26 cellular contexts compared by ENCODE assay signal in the genomic region with DNA sequence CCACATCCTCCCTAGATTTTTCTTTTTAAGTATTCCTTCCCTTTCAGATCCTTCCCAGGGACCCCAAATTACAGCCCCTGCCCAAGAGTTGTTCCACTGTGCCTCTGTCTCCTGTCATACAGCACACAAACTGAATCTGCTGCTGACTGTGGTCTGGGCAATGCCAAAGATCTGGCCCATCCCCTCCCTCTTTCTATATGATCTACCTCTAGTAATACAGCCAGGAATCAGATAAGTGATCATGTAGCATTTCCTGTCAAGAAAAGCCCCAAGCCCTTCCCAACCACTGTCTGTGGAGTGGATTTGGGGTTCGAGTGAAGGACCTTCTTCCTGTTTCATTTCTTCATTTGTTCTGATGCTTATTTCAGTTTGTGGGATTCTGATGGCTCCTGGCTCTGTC. TPM values are rescaled to one million over a fixed set of nuclear protein-coding genes. Genes with fewer than 3 reads are reported as not detected.
"Had no signal": no experiment of that assay in that cellular context is flagged by ENCODE, and none has a peak within 500 bp of the region (broad histone marks: within the 10 kb centered on the region; RNA-seq: fewer than 3 reads in every experiment).

No MANE protein-coding gene starts in this region.

- H3K27me3 ChIP-seq: body of pancreas, dorsolateral prefrontal cortex, ovary, sigmoid colon, testis, upper lobe of left lung had no signal

- H3K36me3 ChIP-seq: left ventricle myocardium inferior, ovary, sigmoid colon, upper lobe of left lung had no signal

- FAIRE-seq: colon, kidney, TTC549 had no signal

- H3K9me3 ChIP-seq: body of pancreas, left ventricle myocardium inferior, mucosa of descending colon, ovary, sigmoid colon, testis, upper lobe of left lung had no signal

- H3K9me3 Mint-ChIP-seq: activated T-helper 1 cell treated with anti-CD3 and anti-CD28 coated beads, Interleukin-12 subunit alpha, Interleukin-12 subunit beta, Interleukin-2, Interleukin-4 antibody, amounts not matched to agents 30 ng/mL and 10 ng/mL and 1 ng/mL, durations not matched to agents 14 hours and 24 hours and 36 hours; endodermal cell; memory B cell; naive B cell; stimulated activated memory B cell treated with anti-CD40 and anti-IgM and Interleukin-4, amounts not matched to agents 10 μg/mL and 1 μg/mL and 100 μg/mL, for 72 hours had no signal

- H3K4me3 ChIP-seq: body of pancreas, dorsolateral prefrontal cortex, left ventricle myocardium inferior, mucosa of descending colon, ovary, sigmoid colon, testis, upper lobe of left lung had no signal

- H3K36me3 Mint-ChIP-seq: memory B cell; naive B cell; stimulated activated memory B cell treated with anti-CD40 and anti-IgM and Interleukin-4, amounts not matched to agents 10 μg/mL and 1 μg/mL and 100 μg/mL, for 72 hours had no signal

- H3K27me3 Mint-ChIP-seq: activated naive CD8-positive, alpha-beta T cell had no signal

- H3K4me3 Mint-ChIP-seq: activated naive CD8-positive, alpha-beta T cell; activated T-helper 1 cell treated with anti-CD3 and anti-CD28 coated beads, Interleukin-12 subunit alpha, Interleukin-12 subunit beta, Interleukin-2, Interleukin-4 antibody, amounts not matched to agents 30 ng/mL and 10 ng/mL and 1 ng/mL, durations not matched to agents 14 hours and 24 hours and 36 hours; endodermal cell; memory B cell; naive B cell; stimulated activated memory B cell treated with anti-CD40 and anti-IgM and Interleukin-4, amounts not matched to agents 10 μg/mL and 1 μg/mL and 100 μg/mL, for 72 hours had no signal

- H3K27ac ChIP-seq: body of pancreas, left ventricle myocardium inferior, ovary, sigmoid colon, testis, upper lobe of left lung had no signal

- H3K4me1 Mint-ChIP-seq: endodermal cell had no signal

- ATAC-seq: body of pancreas; mucosa of descending colon; stimulated activated memory B cell treated with anti-CD40 and anti-IgM and Interleukin-4, amounts not matched to agents 10 μg/mL and 1 μg/mL and 100 μg/mL, for 72 hours had no signal

- H3K27ac Mint-ChIP-seq: activated naive CD8-positive, alpha-beta T cell; activated T-helper 1 cell treated with anti-CD3 and anti-CD28 coated beads, Interleukin-12 subunit alpha, Interleukin-12 subunit beta, Interleukin-2, Interleukin-4 antibody, amounts not matched to agents 30 ng/mL and 10 ng/mL and 1 ng/mL, durations not matched to agents 14 hours and 24 hours and 36 hours; endodermal cell; memory B cell; stimulated activated memory B cell treated with anti-CD40 and anti-IgM and Interleukin-4, amounts not matched to agents 10 μg/mL and 1 μg/mL and 100 μg/mL, for 72 hours had no signal

- DNase-seq: activated CD4-positive, alpha-beta T cell treated with anti-CD3 and anti-CD28 coated beads, Interleukin-2, amount 50 U/mL, for 4 hours; activated T-cell treated with anti-CD3 and anti-CD28 coated beads for 4 hours; amygdala; body of pancreas; caudate nucleus; dorsolateral prefrontal cortex; endodermal cell; erythroblast; foreskin melanocyte; kidney; left ventricle myocardium inferior; mucosa of descending colon; naive B cell; ovary; sigmoid colon; stimulated activated CD4-positive, alpha-beta T cell treated with anti-CD3 and anti-CD28 coated beads, Interleukin-4, amount 100 ng/mL, for 24 hours; SW 1271; testis; upper lobe of left lung had no signal

RNA-seq across cellular contexts. Expression of a gene that starts 45.1 kb away (rescaled TPM):
- total RNA-seq: T-helper 2 cell treated with Interferon-gamma antibody and Interleukin-4, amounts not matched to agents 100 ng/mL and 5 ng/mL, for 36 hours had no signal
